2 cellular contexts compared by ENCODE assay signal in genomic region chr1:83115785-83116184, GRCh38.
TF ChIP-seq lines count a peak whose summit lies in the region.

No MANE protein-coding gene starts in this region.

TF ChIP-seq in HEK293, 187 proteins besides CTCF, POLR2A, EP300 and RAD21 (continued from another document):
- TF ChIP-seq PRDM10 (tag by site-specific recombination; IDR thresholded peaks at IDR 0.05) (no peak), ZNF169 (tag by site-specific recombination; IDR thresholded peaks at IDR 0.05) (no peak), ZNF239 (tag by site-specific recombination; IDR thresholded peaks at IDR 0.05) (no peak), ZNF624 (tag by site-specific recombination; IDR thresholded peaks at IDR 0.05) (no peak), ZNF121 (tag by site-specific recombination; IDR thresholded peaks at IDR 0.05) (no peak), ZNF580 (tag by site-specific recombination; IDR thresholded peaks at IDR 0.05) (no peak), ZNF10 (tag by site-specific recombination; IDR thresholded peaks at IDR 0.05) (peak; percentile 67; the same call in 1 of the 2 replicates), ZBTB8A (tag by site-specific recombination; IDR thresholded peaks at IDR 0.05) (no peak)

TF ChIP-seq in GM23338, 12 proteins besides CTCF, POLR2A, EP300 and RAD21 (continued from another document):
- no peak for TF ChIP-seq REST (IDR thresholded peaks at IDR 0.05; ENCODE audit: unreplicated experiment)
- TF ChIP-seq ZNF462 (CRISPR knock-in tag; IDR thresholded peaks at IDR 0.05), result no peak
- TF ChIP-seq EZH2phosphoT487 (IDR thresholded peaks at IDR 0.05; ENCODE audit: unreplicated experiment), result no peak
- TF ChIP-seq ETS1 (IDR thresholded peaks at IDR 0.05), result no peak
